In genomic region chr3:191051037-191051436, GRCh38 we compare ENCODE assay signal across 8 cellular contexts.
DNase-seq lines count a peak whose midpoint lies in the region; ATAC-seq and TF ChIP-seq lines count a peak whose summit lies in the region.

No MANE protein-coding gene starts in this region.

- no peak overlapping the region for H3K27ac Mint-ChIP-seq in natural killer cell
- no peak overlapping the region for H3K27ac Mint-ChIP-seq in natural killer cell treated with Interleukin-12 subunit alpha and Interleukin-12 subunit beta and Interleukin-15 and Interleukin-18, amount 100 ng/mL, for 72 hours
- no peak overlapping the region for H3K27ac Mint-ChIP-seq in activated CD4-positive, alpha-beta T cell treated with anti-CD3 and anti-CD28 coated beads, Interleukin-2, amount 10 ng/mL, durations not matched to agents 7 days and 5 days

- no peak for DNase-seq in natural killer cell
- no peak for DNase-seq in natural killer cell treated with Interleukin-12 subunit alpha and Interleukin-12 subunit beta and Interleukin-15 and Interleukin-18, amount 100 ng/mL, for 72 hours (ENCODE audit: low spot score)
- peak; percentile 47 for DNase-seq in IMR-90
- peak; percentile 8 for DNase-seq in SK-N-DZ (ENCODE audit: low spot score)
- DNase-seq in right atrium auricular region (ENCODE audit: low spot score): no peak
- DNase-seq in activated CD4-positive, alpha-beta T cell treated with anti-CD3 and anti-CD28 coated beads, Interleukin-2, amount 10 ng/mL, durations not matched to agents 7 days and 5 days: no peak

- no peak overlapping the region for H3K4me3 Mint-ChIP-seq in natural killer cell
- no peak overlapping the region for H3K4me3 Mint-ChIP-seq in natural killer cell treated with Interleukin-12 subunit alpha and Interleukin-12 subunit beta and Interleukin-15 and Interleukin-18, amount 100 ng/mL, for 72 hours
- H3K4me3 Mint-ChIP-seq in activated CD4-positive, alpha-beta T cell treated with anti-CD3 and anti-CD28 coated beads, Interleukin-2, amount 10 ng/mL, durations not matched to agents 7 days and 5 days: no peak overlapping the region

- H3K9me3 ChIP-seq in IMR-90 (ENCODE audit: control insufficient read depth, insufficient read depth, low read length) (no peaks in the 10 kb centered on the region), right atrium auricular region (no peaks in the 10 kb centered on the region)

- ATAC-seq in natural killer cell: no peak
- ATAC-seq in natural killer cell treated with Interleukin-12 subunit alpha and Interleukin-12 subunit beta and Interleukin-15 and Interleukin-18, amount 100 ng/mL, for 72 hours: no peak
- ATAC-seq in IMR-90 (ENCODE audit: low read depth): peak; percentile 85
- ATAC-seq in GM21825 (IDR thresholded peaks at IDR 0.05; ENCODE audit: unreplicated experiment): no peak
- ATAC-seq in GM19023 (IDR thresholded peaks at IDR 0.05; ENCODE audit: unreplicated experiment): no peak

- H2AFZ ChIP-seq in IMR-90 (replicated peaks; ENCODE audit: low read length, poor library complexity): no peak overlapping the region

- H3K9me3 Mint-ChIP-seq in natural killer cell: peaks cover 0 to 2% of the 10 kb centered on the region in 2 donors
- no peaks in the 10 kb centered on the region for H3K9me3 Mint-ChIP-seq in natural killer cell treated with Interleukin-12 subunit alpha and Interleukin-12 subunit beta and Interleukin-15 and Interleukin-18, amount 100 ng/mL, for 72 hours
- H3K9me3 Mint-ChIP-seq in activated CD4-positive, alpha-beta T cell treated with anti-CD3 and anti-CD28 coated beads, Interleukin-2, amount 10 ng/mL, durations not matched to agents 7 days and 5 days: no peaks in the 10 kb centered on the region

- in situ Hi-C loops in IMR-90 (cut with MboI; ENCODE audit: low sequenced_read_pairs): loop anchor here (10.0 kb wide), 2 partner anchors 166 to 346 kb away; no protein-coding TSS in a partner anchor

- H3K56ac ChIP-seq in IMR-90 (ENCODE audit: extremely low read depth, insufficient read depth, low read length): no peak overlapping the region

- no peak overlapping the region for H3K14ac ChIP-seq in IMR-90 (replicated peaks; ENCODE audit: low read depth, low read length)

- H2AK5ac ChIP-seq in IMR-90 (ENCODE audit: low read depth, low read length): no peak overlapping the region

- TF ChIP-seq CTCF in natural killer cell (IDR thresholded peaks at IDR 0.05) (peak; percentile 7), IMR-90 (conservative IDR thresholded peaks at IDR 0.05; ENCODE audit: low read depth, low read length) (peak; percentile 70), right atrium auricular region (IDR thresholded peaks at IDR 0.05) (peak; percentile 16 to 68)

- H3K36me3 ChIP-seq in IMR-90 (ENCODE audit: control insufficient read depth, insufficient read depth, low read length) (no peaks in the 10 kb centered on the region), right atrium auricular region (no peaks in the 10 kb centered on the region)

- no peak overlapping the region for H2AK9ac ChIP-seq in IMR-90 (replicated peaks; ENCODE audit: low read depth, low read length, poor library complexity)

- no peak overlapping the region for H4K5ac ChIP-seq in IMR-90 (ENCODE audit: low read depth, low read length)

- no peaks in the 10 kb centered on the region for H3K4me1 Mint-ChIP-seq in natural killer cell
- no peaks in the 10 kb centered on the region for H3K4me1 Mint-ChIP-seq in natural killer cell treated with Interleukin-12 subunit alpha and Interleukin-12 subunit beta and Interleukin-15 and Interleukin-18, amount 100 ng/mL, for 72 hours (ENCODE audit: low read depth in 2 of 2)
- H3K4me1 Mint-ChIP-seq in activated CD4-positive, alpha-beta T cell treated with anti-CD3 and anti-CD28 coated beads, Interleukin-2, amount 10 ng/mL, durations not matched to agents 7 days and 5 days: no peaks in the 10 kb centered on the region

- no peaks in the 10 kb centered on the region for H3K79me1 ChIP-seq in IMR-90 (ENCODE audit: low read depth in 1 of 2, low read length in 2 of 2)

- H3K4ac ChIP-seq in IMR-90 (ENCODE audit: low read depth, low read length): no peak overlapping the region

- no peak overlapping the region; a peak in 1 of 4 replicates for H4K8ac ChIP-seq in IMR-90 (ENCODE audit: low read depth in 2 of 2, low read length in 2 of 2)

- dilution Hi-C loops in IMR-90 (cut with HindIII; ENCODE audit: low sequenced_read_pairs, unreplicated experiment): no loop called here

- TF ChIP-seq RAD21 in IMR-90 (IDR thresholded peaks at IDR 0.05; ENCODE audit: low read length): peak; percentile 63

- WGBS in IMR-90 (ENCODE audit: extremely low coverage in 2 of 2, insufficient read length in 1 of 2), 2 experiments: 10% methylated on average over 2 of the region's 4 CpGs; no CpG with 5 or more reads in 1 of the 2 experiments

- H3K4me1 ChIP-seq in IMR-90 (ENCODE audit: control insufficient read depth, insufficient read depth, low read length): no peaks in the 10 kb centered on the region
- no peaks in the 10 kb centered on the region for H3K4me1 ChIP-seq in right atrium auricular region

- POLR2A ChIA-PET in IMR-90 (lab: Charles Lee; ENCODE audit: unreplicated experiment): no interaction called here
- POLR2A ChIA-PET in activated CD4-positive, alpha-beta T cell treated with anti-CD3 and anti-CD28 coated beads, Interleukin-2, amount 10 ng/mL, durations not matched to agents 7 days and 5 days (lab: Charles Lee): no interaction called here

- H4K91ac ChIP-seq in IMR-90 (ENCODE audit: insufficient read depth, low read depth, low read length): no peak overlapping the region

- H3K27ac ChIP-seq in IMR-90 (ENCODE audit: insufficient read depth, low read length) (no peak overlapping the region), right atrium auricular region (no peak overlapping the region)

- TF ChIP-seq POLR2A in IMR-90 (IDR thresholded peaks at IDR 0.05; ENCODE audit: low read depth, low read length): no peak

- H2BK5ac ChIP-seq in IMR-90 (ENCODE audit: low read depth, low read length, poor library complexity, severe bottlenecking): no peak overlapping the region

- H3K23ac ChIP-seq in IMR-90 (ENCODE audit: low read depth, low read length): no peak overlapping the region

- H3K9me1 ChIP-seq in IMR-90 (ENCODE audit: insufficient read depth, low read length): no peaks in the 10 kb centered on the region

- no peaks in the 10 kb centered on the region for H3K36me3 Mint-ChIP-seq in natural killer cell
- no peaks in the 10 kb centered on the region for H3K36me3 Mint-ChIP-seq in natural killer cell treated with Interleukin-12 subunit alpha and Interleukin-12 subunit beta and Interleukin-15 and Interleukin-18, amount 100 ng/mL, for 72 hours
- no peaks in the 10 kb centered on the region for H3K36me3 Mint-ChIP-seq in activated CD4-positive, alpha-beta T cell treated with anti-CD3 and anti-CD28 coated beads, Interleukin-2, amount 10 ng/mL, durations not matched to agents 7 days and 5 days (ENCODE audit: low read depth)

- CTCF ChIA-PET in IMR-90 (lab: Yijun Ruan, JAX): interaction anchor here (0.5 to 1.7 kb wide), 10 partner anchors 167 to 1393 kb away, joined by 3 to 12 read pairs (median 3); no protein-coding TSS in a partner anchor
- CTCF ChIA-PET in activated CD4-positive, alpha-beta T cell treated with anti-CD3 and anti-CD28 coated beads, Interleukin-2, amount 10 ng/mL, durations not matched to agents 7 days and 5 days (lab: Charles Lee): no interaction called here

- H3K27me3 ChIP-seq in IMR-90 (ENCODE audit: control insufficient read depth, insufficient read depth, low read length) (no peaks in the 10 kb centered on the region), right atrium auricular region (no peaks in the 10 kb centered on the region)

- BruUV-seq in IMR-90 (replicated peaks; lab: Mats Ljungman, UMichigan): no TSS peak

- no peak overlapping the region for H3K4me3 ChIP-seq in IMR-90 (ENCODE audit: insufficient read depth, low read depth, low read length)
- no peak overlapping the region for H3K4me3 ChIP-seq in right atrium auricular region

- H2BK15ac ChIP-seq in IMR-90 (ENCODE audit: low read depth, low read length): no peak overlapping the region; the same call in 2 of the 3 replicates

- no peak overlapping the region for H3K18ac ChIP-seq in IMR-90 (ENCODE audit: low read depth, low read length)

- peak overlapping the region; percentile 50 for H2BK120ac ChIP-seq in IMR-90 (ENCODE audit: low read depth, low read length)

- no peaks in the 10 kb centered on the region for H3K27me3 Mint-ChIP-seq in natural killer cell (ENCODE audit: low read depth in 2 of 2)
- no peaks in the 10 kb centered on the region for H3K27me3 Mint-ChIP-seq in natural killer cell treated with Interleukin-12 subunit alpha and Interleukin-12 subunit beta and Interleukin-15 and Interleukin-18, amount 100 ng/mL, for 72 hours
- no peaks in the 10 kb centered on the region for H3K27me3 Mint-ChIP-seq in activated CD4-positive, alpha-beta T cell treated with anti-CD3 and anti-CD28 coated beads, Interleukin-2, amount 10 ng/mL, durations not matched to agents 7 days and 5 days

- no peak overlapping the region for H3K4me2 ChIP-seq in IMR-90 (ENCODE audit: low read depth, low read length)

- H2BK20ac ChIP-seq in IMR-90 (ENCODE audit: low read depth, low read length): 0 out of 2 replicates have a peak overlapping the region, but pooled peaks have one; percentile 16

- no peaks in the 10 kb centered on the region for H4K20me1 ChIP-seq in IMR-90 (ENCODE audit: insufficient read depth, low read length)

- intact Hi-C loops in natural killer cell (cut with micrococcal nuclease) (loop anchor here (5.0 kb wide), 1 partner anchor 169 kb away; no protein-coding TSS in a partner anchor), IMR-90 (cut with micrococcal nuclease) (loop anchor here (1.0 to 10.0 kb wide), 6 partner anchors 167 to 1391 kb away; partner anchors contain the start of gene IL1RAP)

- no peak overlapping the region for H3K9ac ChIP-seq in IMR-90 (ENCODE audit: low read depth, low read length)

TF ChIP-seq in IMR-90, 13 proteins besides CTCF, POLR2A, EP300 and RAD21:
- TF ChIP-seq SMC3 (IDR thresholded peaks at IDR 0.05; ENCODE audit: low read depth, low read length): peak; percentile 55
- TF ChIP-seq MAZ (IDR thresholded peaks at IDR 0.05; ENCODE audit: borderline replicate concordance, low read depth, low read length): no peak

Comparison
In these comparisons a context has a peak if more than half of its experiments do, and no peak if none do; other contexts are left out.
1. DNase-seq: peak in IMR-90 (single experiment) and SK-N-DZ (single experiment); none in natural killer cell (single experiment), natural killer cell treated with Interleukin-12 subunit alpha and Interleukin-12 subunit beta and Interleukin-15 and Interleukin-18, amount 100 ng/mL, for 72 hours (single experiment), right atrium auricular region (single experiment) and activated CD4-positive, alpha-beta T cell treated with anti-CD3 and anti-CD28 coated beads, Interleukin-2, amount 10 ng/mL, durations not matched to agents 7 days and 5 days (single experiment).
2. CTCF ChIP-seq: peak in every context shown above with its lines; median percentile 70 in IMR-90; 42 in right atrium auricular region; 7 in natural killer cell.